ENCODE assay signal across 14 cellular contexts in the genomic region with DNA sequence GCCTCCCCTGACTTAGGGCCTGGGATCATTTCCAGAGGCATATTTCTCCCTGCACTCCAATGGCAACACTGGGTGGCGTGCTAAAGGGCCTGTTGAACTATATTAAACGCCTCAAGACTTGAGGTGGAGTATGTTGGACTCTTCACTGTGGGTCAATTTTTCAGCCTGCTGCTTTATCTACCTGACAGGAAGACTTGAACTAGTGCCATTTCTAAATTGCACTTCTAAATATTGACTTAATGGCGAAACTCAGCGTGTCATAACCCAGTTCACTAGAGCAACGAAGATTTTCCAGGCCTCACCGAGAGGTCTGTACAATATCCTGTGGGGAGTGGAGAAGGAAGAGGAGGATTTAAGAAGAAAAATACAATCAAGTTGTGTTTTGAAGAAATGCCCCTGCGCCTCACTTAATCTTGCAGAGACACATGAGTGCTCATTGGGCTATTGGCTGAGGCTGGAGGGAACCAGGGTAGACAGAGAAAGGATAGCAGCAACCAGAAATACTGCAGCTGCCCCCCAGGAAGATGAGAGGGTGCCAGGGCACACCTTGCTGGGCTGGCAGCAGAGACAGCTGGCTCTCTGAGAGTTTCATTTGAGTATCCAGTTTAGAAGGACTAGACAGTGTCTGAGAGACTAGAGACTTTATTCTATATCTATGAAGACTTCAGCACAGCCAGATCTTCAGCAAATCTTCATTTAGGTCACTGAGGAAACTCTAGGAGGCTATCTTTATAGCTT.
DNase-seq lines count a peak whose midpoint lies in the region; ATAC-seq and TF ChIP-seq lines count a peak whose summit lies in the region.
"Had no signal": no experiment of that assay in that cellular context is flagged by ENCODE, and none has a peak within 500 bp of the region (broad histone marks: within the 10 kb centered on the region; RNA-seq: fewer than 3 reads in every experiment).

No MANE protein-coding gene starts in this region.

- peak; percentile 13 for TF ChIP-seq EP300 in stomach (IDR thresholded peaks at IDR 0.05)

- H3K9me3 Mint-ChIP-seq in mesothelial cell of epicardium (no peaks in the 10 kb centered on the region), endothelial cell (ENCODE audit: unreplicated experiment) (no peaks in the 10 kb centered on the region)

- peak in 1 of 2 experiments; percentile 21 for DNase-seq in HL-60 (ENCODE audit: low read depth in 1 of 2, low spot score in 1 of 2)
- peak in 1 of 2 donors; percentile 41 for DNase-seq in left colon
- DNase-seq in mesothelial cell of epicardium (ENCODE audit: low spot score in 2 of 2, unreplicated experiment in 2 of 2), result no peak
- peak; percentile 41 for DNase-seq in stomach
- DNase-seq in endothelial cell (ENCODE audit: low spot score), result no peak
- no peak for DNase-seq in dorsolateral prefrontal cortex
- DNase-seq: DMS53, NCI-H1092, NCI-H2107, NCI-H226, NCI-H526, PC-9 had no signal

- H3K36me3 ChIP-seq in stomach, result no peaks in the 10 kb centered on the region

- H3K27ac Mint-ChIP-seq in mesothelial cell of epicardium (peak overlapping the region; percentile 48), endothelial cell (ENCODE audit: unreplicated experiment) (no peak overlapping the region)

- H3K4me3 ChIP-seq in HL-60 (replicated peaks; ENCODE audit: insufficient read depth, low read length) (no peak overlapping the region), stomach (no peak overlapping the region), dorsolateral prefrontal cortex (no peak overlapping the region)
- H3K4me3 ChIP-seq: PC-9 had no signal

- H3K27ac ChIP-seq in HL-60 (replicated peaks) (peak overlapping the region; percentile 9; the same call in 1 of the 2 replicates), stomach (peak overlapping the region; percentile 46 to 77 (median 64)), dorsolateral prefrontal cortex (peak overlapping the region in 1 of 59 donors; percentile 15)
- H3K27ac ChIP-seq: KMS-11, PC-9 had no signal

- intact Hi-C loops in left colon (cut with DNase I, micrococcal nuclease), result no loop called here
- intact Hi-C loops in stomach (cut with DNase I; ENCODE audit: low total_unique reads), result no loop called here
- intact Hi-C loops in dorsolateral prefrontal cortex (cut with DNase I), result no loop called here

- no peak overlapping the region for H3K4me3 Mint-ChIP-seq in mesothelial cell of epicardium
- H3K4me3 Mint-ChIP-seq in endothelial cell (ENCODE audit: unreplicated experiment), result no peak overlapping the region

- ATAC-seq in left colon (peak; percentile 96), GM19035 (IDR thresholded peaks at IDR 0.05; ENCODE audit: unreplicated experiment) (no peak)

- TF ChIP-seq CTCF in HL-60 (IDR thresholded peaks at IDR 0.05; ENCODE audit: insufficient read depth, low read length) (no peak), mesothelial cell of epicardium (IDR thresholded peaks at IDR 0.05; ENCODE audit: unreplicated experiment) (no peak), stomach (IDR thresholded peaks at IDR 0.05) (no peak), endothelial cell (IDR thresholded peaks at IDR 0.05; ENCODE audit: unreplicated experiment) (no peak), dorsolateral prefrontal cortex (IDR thresholded peaks at IDR 0.05 in 54 of 56, conservative IDR thresholded peaks at IDR 0.05 in 2 of 56; ENCODE audit: low read depth in 1 of 56, partially characterized antibody in 56 of 56) (no peak)

- H3K36me3 Mint-ChIP-seq in mesothelial cell of epicardium (no peaks in the 10 kb centered on the region), endothelial cell (ENCODE audit: low read depth, unreplicated experiment) (no peaks in the 10 kb centered on the region)

- no peaks in the 10 kb centered on the region for H3K9me3 ChIP-seq in stomach

- H3K4me1 ChIP-seq in stomach, result peaks cover 16 to 53% (median 25%) of the 10 kb centered on the region in 4 donors

- H3K27me3 ChIP-seq in HL-60 (ENCODE audit: insufficient read depth, poor library complexity, severe bottlenecking) (no peaks in the 10 kb centered on the region), stomach (no peaks in the 10 kb centered on the region), dorsolateral prefrontal cortex (no peaks in the 10 kb centered on the region)

- no peak for TF ChIP-seq POLR2A in stomach (IDR thresholded peaks at IDR 0.05)

- WGBS in stomach, 5 donors, result 28 to 51% (median 41%) methylated on average over 7 of the region's 7 CpGs

- no peaks in the 10 kb centered on the region for H3K27me3 Mint-ChIP-seq in mesothelial cell of epicardium (ENCODE audit: low read depth)
- H3K27me3 Mint-ChIP-seq in endothelial cell (ENCODE audit: unreplicated experiment), result peaks cover 4% of the 10 kb centered on the region

- peaks cover 27% of the 10 kb centered on the region for H3K4me1 Mint-ChIP-seq in mesothelial cell of epicardium
- H3K4me1 Mint-ChIP-seq in endothelial cell (ENCODE audit: unreplicated experiment), result no peaks in the 10 kb centered on the region
